Comparison of ENCODE assay signal across 8 cellular contexts in the genomic region with DNA sequence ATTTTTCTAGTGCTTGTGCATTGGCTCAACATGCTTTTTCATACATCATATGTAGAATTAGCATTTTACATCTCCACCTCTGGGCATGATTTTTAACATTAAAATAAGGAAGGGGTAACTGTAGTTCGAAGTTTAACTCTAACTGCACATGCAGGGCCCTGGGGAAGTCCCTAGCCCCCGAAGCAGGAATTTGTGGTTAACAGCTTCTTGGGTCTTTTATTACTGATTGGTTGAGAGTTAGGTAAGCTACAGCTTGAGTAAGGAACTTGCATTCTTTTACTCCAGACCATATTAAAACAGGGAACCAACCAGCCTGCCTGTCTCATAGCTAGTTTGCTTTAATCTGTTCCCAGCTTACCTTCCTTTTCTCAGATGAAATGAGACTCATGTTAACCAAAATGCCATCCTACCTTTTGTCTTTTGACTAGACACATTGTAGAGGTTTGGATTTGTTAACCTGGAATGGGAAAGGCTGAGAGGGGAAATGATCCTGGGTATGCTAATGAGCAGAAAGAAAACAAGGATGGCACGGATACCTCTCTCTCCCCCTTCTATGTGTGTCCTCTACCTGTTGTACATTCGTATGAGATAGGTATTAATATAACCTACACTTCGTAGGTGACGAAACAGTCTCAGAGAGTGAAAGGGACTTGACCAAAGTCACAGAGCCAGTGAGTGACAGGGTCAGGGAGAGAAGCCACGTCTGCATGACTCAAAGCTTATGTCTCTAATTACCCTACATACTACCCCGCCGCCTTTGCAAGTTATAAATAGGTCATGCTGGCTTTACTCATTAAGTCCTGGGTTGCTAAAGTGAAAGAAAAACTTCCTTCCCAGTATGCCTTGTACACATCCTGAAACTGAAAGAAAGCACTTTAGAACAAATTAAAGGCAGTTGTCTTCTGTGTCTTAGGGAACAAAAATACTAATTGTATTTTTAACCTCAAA.
A peak's percentile ranks its signal among the peaks of the same experiment; 100 is the strongest.
DNase-seq lines count a peak whose midpoint lies in the region; ATAC-seq and TF ChIP-seq lines count a peak whose summit lies in the region.

No MANE protein-coding gene starts in this region.

- peaks cover 42% of the 10 kb centered on the region for H3K9me3 Mint-ChIP-seq in endodermal cell

- no peak overlapping the region for H3K27ac Mint-ChIP-seq in endodermal cell

- H3K9me3 ChIP-seq in mucosa of descending colon: no peaks in the 10 kb centered on the region
- H3K9me3 ChIP-seq in endodermal cell (ENCODE audit: control insufficient read depth, low read length): no peaks in the 10 kb centered on the region
- no peaks in the 10 kb centered on the region for H3K9me3 ChIP-seq in testis

- H3K4me3 Mint-ChIP-seq in endodermal cell: no peak overlapping the region

- TF ChIP-seq CTCF in mucosa of descending colon (IDR thresholded peaks at IDR 0.05): no peak
- TF ChIP-seq CTCF in endodermal cell (conservative IDR thresholded peaks at IDR 0.05): no peak
- TF ChIP-seq CTCF in RWPE1 (conservative IDR thresholded peaks at IDR 0.05; ENCODE audit: low read depth): no peak
- no peak for TF ChIP-seq CTCF in testis (IDR thresholded peaks at IDR 0.05)

- POLR2A ChIA-PET in RWPE1 (lab: Yijun Ruan, JAX; ENCODE audit: low non-redundant PET): no interaction called here

- DNase-seq in CD1c-positive myeloid dendritic cell (ENCODE audit: extremely low spot score): peak; percentile 73
- peak; percentile 18 to 21 for DNase-seq in activated CD4-positive, alpha-beta T cell treated with anti-CD3 and anti-CD28 coated beads, Interleukin-2, amount 50 U/mL, for 4 hours
- DNase-seq in mucosa of descending colon: peak in 1 of 3 donors; percentile 13
- no peak for DNase-seq in endodermal cell
- no peak for DNase-seq in RWPE1 (ENCODE audit: low spot score)
- DNase-seq in testis: no peak

- H3K27me3 ChIP-seq in endodermal cell (ENCODE audit: control insufficient read depth, insufficient read depth, low read length, poor library complexity, severe bottlenecking) (peaks cover 47% of the 10 kb centered on the region), testis (no peaks in the 10 kb centered on the region)

- H3K4me3 ChIP-seq in mucosa of descending colon (no peak overlapping the region), endodermal cell (ENCODE audit: low read length) (no peak overlapping the region), testis (no peak overlapping the region)

- TF ChIP-seq POLR2A in testis (IDR thresholded peaks at IDR 0.05): no peak

- CTCF ChIA-PET in RWPE1 (lab: Yijun Ruan, JAX): no interaction called here

- ATAC-seq in GM21360 (IDR thresholded peaks at IDR 0.05; ENCODE audit: unreplicated experiment) (peak; percentile 96), HG03575 (IDR thresholded peaks at IDR 0.05; ENCODE audit: extremely low read depth, insufficient number of reproducible peaks, low FRiP score, unreplicated experiment) (peak; percentile 80), mucosa of descending colon (peak; percentile 77)

- no peaks in the 10 kb centered on the region for H3K36me3 Mint-ChIP-seq in endodermal cell (ENCODE audit: low read depth)

- intact Hi-C loops in mucosa of descending colon (cut with DNase I, micrococcal nuclease): no loop called here
- intact Hi-C loops in testis (cut with DNase I; ENCODE audit: low total_unique reads): no loop called here

- H3K27ac ChIP-seq in endodermal cell (ENCODE audit: low read depth, low read length) (no peak overlapping the region), RWPE1 (no peak overlapping the region), testis (no peak overlapping the region)

- no peaks in the 10 kb centered on the region for H3K4me1 ChIP-seq in mucosa of descending colon (ENCODE audit: low read depth)
- no peaks in the 10 kb centered on the region for H3K4me1 ChIP-seq in endodermal cell (ENCODE audit: control insufficient read depth, insufficient read depth, low read length)
- H3K4me1 ChIP-seq in testis: no peaks in the 10 kb centered on the region

- H3K4me1 Mint-ChIP-seq in endodermal cell: peaks cover 7% of the 10 kb centered on the region

- H3K27me3 Mint-ChIP-seq in endodermal cell (ENCODE audit: insufficient read depth): peaks cover 4% of the 10 kb centered on the region

- H3K36me3 ChIP-seq in mucosa of descending colon (ENCODE audit: low read depth): no peaks in the 10 kb centered on the region
- no peaks in the 10 kb centered on the region for H3K36me3 ChIP-seq in endodermal cell (ENCODE audit: control insufficient read depth, insufficient read depth, low read length)
- H3K36me3 ChIP-seq in testis (ENCODE audit: low read depth, missing control alignments): no peaks in the 10 kb centered on the region

- H3K9ac ChIP-seq in endodermal cell (ENCODE audit: extremely low read depth, low read length, poor library complexity, severe bottlenecking): no peak overlapping the region

- 89 to 100% methylated on average over 2 to 4 of the region's 9 CpGs for WGBS in endodermal cell (ENCODE audit: insufficient coverage in 1 of 2, insufficient read length in 1 of 2), 2 experiments
- WGBS in testis, 2 donors: 69 to 72% methylated on average over 9 of the region's 9 CpGs

Comparison
In these comparisons a context has a peak if more than half of its experiments do, and no peak if none do; other contexts are left out.
1. DNase-seq: peak in CD1c-positive myeloid dendritic cell (single experiment) and activated CD4-positive, alpha-beta T cell treated with anti-CD3 and anti-CD28 coated beads, Interleukin-2, amount 50 U/mL, for 4 hours (2 of 2); none in endodermal cell (single experiment), RWPE1 (single experiment) and testis (single experiment).
2. Peak in every context shown above with its lines, with median percentiles within 50 percentile points of each other: ATAC-seq.